10 cellular contexts compared by ENCODE assay signal in genomic region chr6:156691018-156691417, GRCh38.
DNase-seq lines count a peak whose midpoint lies in the region; ATAC-seq, FAIRE-seq and TF ChIP-seq lines count a peak whose summit lies in the region.
"Had no signal": no experiment of that assay in that cellular context is flagged by ENCODE, and none has a peak within 500 bp of the region (broad histone marks: within the 10 kb centered on the region; RNA-seq: fewer than 3 reads in every experiment).

No MANE protein-coding gene starts in this region.

- peak overlapping the region; percentile 74 for H3K9ac ChIP-seq in GM12878 (ENCODE audit: control insufficient read depth, insufficient read depth, low read length)

- H3K27ac ChIP-seq in GM12878 (ENCODE audit: control insufficient read depth, insufficient read depth): peak overlapping the region; percentile 98
- H3K27ac ChIP-seq in lower lobe of right lung: no peak overlapping the region
- no peak overlapping the region for H3K27ac ChIP-seq in aorta (ENCODE audit: low read depth in 1 of 2, low read length in 2 of 2)
- H3K27ac ChIP-seq: gastroesophageal sphincter had no signal

- CTCF ChIA-PET in GM12878 (lab: Yijun Ruan, JAX): interaction anchor here (0.9 to 4.6 kb wide), 5 partner anchors 29 to 140 kb away, joined by 3 to 18 read pairs (median 8); no protein-coding TSS in a partner anchor
- CTCF ChIA-PET in HEK293T (lab: Yijun Ruan, JAX): no interaction called here

- SMC1A ChIA-PET in GM12878 (lab: Charles Lee; ENCODE audit: uncharacterized antibody, unreplicated experiment): interaction anchor here (1.0 to 4.6 kb wide), 10 partner anchors 8 to 197 kb away, joined by 3 to 52 read pairs (median 7); no protein-coding TSS in a partner anchor

- H3K9me3 ChIP-seq in GM12878 (replicated peaks; ENCODE audit: control insufficient read depth, insufficient read depth, low read length) (peaks cover 1% of the 10 kb centered on the region; the same call in 1 of the 3 replicates), lower lobe of right lung (no peaks in the 10 kb centered on the region), aorta (ENCODE audit: control insufficient read depth, low read length) (no peaks in the 10 kb centered on the region)
- H3K9me3 ChIP-seq: gastroesophageal sphincter had no signal

- peak; percentile 90 for FAIRE-seq in GM12878 (lab: Jason Lieb, UNC)

- RAD21 ChIA-PET in GM12878 (lab: Charles Lee; ENCODE audit: unreplicated experiment): interaction anchor here (0.7 to 5.5 kb wide), 12 partner anchors 9 to 329 kb away, joined by 3 to 72 read pairs (median 7); partner anchors contain the start of gene ARID1B

- TF ChIP-seq EP300 in GM12878 (IDR thresholded peaks at IDR 0.05; ENCODE audit: borderline replicate concordance in 1 of 2, control insufficient read depth in 1 of 2, low read depth in 2 of 2, low read length in 2 of 2): peak; percentile 74 to 83; a peak in 3 of 4 replicates

- peak overlapping the region; percentile 61 for H3K4me2 ChIP-seq in GM12878 (ENCODE audit: control insufficient read depth, insufficient read depth)

- TF ChIP-seq POLR2A in GM12878 (IDR thresholded peaks at IDR 0.05; ENCODE audit: low read depth, low read length): peak; percentile 37; the same call in 1 of the 2 replicates

- H3K4me1 ChIP-seq in GM12878 (ENCODE audit: control insufficient read depth, insufficient read depth, low read length) (peaks cover 66% of the 10 kb centered on the region), lower lobe of right lung (peaks cover 12% of the 10 kb centered on the region), aorta (ENCODE audit: control insufficient read depth in 1 of 2, insufficient read depth in 2 of 2, low read length in 2 of 2) (peaks cover 0 to 1% of the 10 kb centered on the region in 2 donors)

- no TSS peak for BruUV-seq in GM12878 (replicated peaks; lab: Mats Ljungman, UMichigan)

- 10% methylated on average over 4 of the region's 4 CpGs for WGBS in GM12878 (ENCODE audit: insufficient coverage, insufficient replicate concordance, low lambda C conversion rate, missing lambda C conversion rate)
- 93 to 95% methylated on average over 4 of the region's 4 CpGs for WGBS in aorta, 2 donors

- H2AFZ ChIP-seq in GM12878 (ENCODE audit: control insufficient read depth, low read depth, low read length): peak overlapping the region; percentile 13; the same call in 1 of the 2 replicates

- H3K27me3 ChIP-seq in GM12878 (replicated peaks in 1 of 2; ENCODE audit: control insufficient read depth in 2 of 2, insufficient read depth in 2 of 2, low read length in 1 of 2) (no peaks in the 10 kb centered on the region), lower lobe of right lung (ENCODE audit: low read depth) (no peaks in the 10 kb centered on the region), aorta (ENCODE audit: control insufficient read depth in 1 of 2, insufficient read depth in 2 of 2, low read length in 1 of 2) (no peaks in the 10 kb centered on the region)
- H3K27me3 ChIP-seq: gastroesophageal sphincter had no signal

- in situ Hi-C loops in GM12878 (cut with MboI): loop anchor here (5.0 kb wide), 1 partner anchor 76 kb away; no protein-coding TSS in a partner anchor

- TF ChIP-seq CTCF in GM12878 (IDR thresholded peaks at IDR 0.05 in 2 of 3, conservative IDR thresholded peaks at IDR 0.05 in 1 of 3; ENCODE audit: control insufficient read depth in 2 of 3, extremely low read depth in 1 of 3, insufficient read depth in 1 of 3, low read depth in 3 of 3, low read length in 3 of 3) (no peak), lower lobe of right lung (IDR thresholded peaks at IDR 0.05) (no peak)

- H3K36me3 ChIP-seq in GM12878 (ENCODE audit: control insufficient read depth in 2 of 2, insufficient read depth in 2 of 2, low read length in 1 of 2): no peaks in the 10 kb centered on the region
- no peaks in the 10 kb centered on the region for H3K36me3 ChIP-seq in lower lobe of right lung
- no peaks in the 10 kb centered on the region for H3K36me3 ChIP-seq in aorta (ENCODE audit: control insufficient read depth in 1 of 2, insufficient read depth in 2 of 2, low read length in 1 of 2)
- H3K36me3 ChIP-seq: gastroesophageal sphincter had no signal

- H3K79me2 ChIP-seq in GM12878 (ENCODE audit: control insufficient read depth, insufficient read depth, low read length): peaks cover 18% of the 10 kb centered on the region

- ATAC-seq in GM18870 (IDR thresholded peaks at IDR 0.05; ENCODE audit: unreplicated experiment) (peak; percentile 68), GM21515 (IDR thresholded peaks at IDR 0.05; ENCODE audit: unreplicated experiment) (peak; percentile 53), HG03097 (IDR thresholded peaks at IDR 0.05; ENCODE audit: low FRiP score, unreplicated experiment) (peak; percentile 35), GM12878 (peak; percentile 71), lower lobe of right lung (no peak), aorta (ENCODE audit: low FRiP score) (no peak)
- ATAC-seq: gastroesophageal sphincter had no signal

- POLR2A ChIA-PET in GM12878 (lab: Charles Lee) (interaction anchor here (0.5 to 3.1 kb wide), 10 partner anchors 30 to 242 kb away, joined by 3 to 29 read pairs (median 4); partner anchors contain the start of gene ARID1B), HEK293T (lab: Yijun Ruan, JAX) (no interaction called here)

- H3K4me3 ChIP-seq in GM12878 (0 out of 2 replicates have a peak overlapping the region, but pooled peaks have one; percentile 8), lower lobe of right lung (no peak overlapping the region), aorta (ENCODE audit: low read length in 2 of 2) (no peak overlapping the region)
- H3K4me3 ChIP-seq: gastroesophageal sphincter, lung had no signal

- intact Hi-C loops in GM12878 (cut with micrococcal nuclease; ENCODE audit: unreplicated experiment) (loop anchor here (5.0 to 10.0 kb wide), 4 partner anchors 284 to 1376 kb away; partner anchors contain the start of gene TFB1M), lower lobe of right lung (cut with DNase I) (no loop called here), aorta (cut with DNase I) (no loop called here)

- peak; percentile 39; the same call in 1 of the 2 replicates for TF ChIP-seq RAD21 in GM12878 (IDR thresholded peaks at IDR 0.05; ENCODE audit: insufficient read depth, low read depth, low read length)

- no peaks in the 10 kb centered on the region for H4K20me1 ChIP-seq in GM12878 (ENCODE audit: control insufficient read depth, insufficient read depth)

- peak; percentile 87 for DNase-seq in GM12878 (ENCODE audit: low read depth, low spot score)
- no peak for DNase-seq in lower lobe of right lung
- DNase-seq in aorta: no peak
- DNase-seq in HEK293T (ENCODE audit: extremely low spot score): no peak
- DNase-seq: GOT3 had no signal

TF ChIP-seq in GM12878, 131 proteins besides CTCF, POLR2A, EP300 and RAD21 (continues in another document):
- TF ChIP-seq BCL11A (IDR thresholded peaks at IDR 0.05; ENCODE audit: low read depth, low read length) (peak; percentile 93), CREM (IDR thresholded peaks at IDR 0.05; ENCODE audit: low read depth) (peak; percentile 81; the same call in 1 of the 2 replicates), ZNF217 (IDR thresholded peaks at IDR 0.05) (peak; percentile 80), BCL3 (IDR thresholded peaks at IDR 0.05; ENCODE audit: borderline replicate concordance, insufficient read depth, low read depth, low read length, poor library complexity, severe bottlenecking) (peak; percentile 97), ZBED1 (IDR thresholded peaks at IDR 0.05; ENCODE audit: borderline replicate concordance) (peak; percentile 89; the same call in 1 of the 2 replicates)

TF ChIP-seq in HEK293T, 16 proteins besides CTCF, POLR2A, EP300 and RAD21:
- TF ChIP-seq ZNF384 (IDR thresholded peaks at IDR 0.05) (no peak), CTBP1 (IDR thresholded peaks at IDR 0.05; ENCODE audit: borderline replicate concordance) (no peak), BHLHE40 (IDR thresholded peaks at IDR 0.05; ENCODE audit: borderline replicate concordance) (no peak), FOXM1 (IDR thresholded peaks at IDR 0.05; ENCODE audit: borderline replicate concordance) (no peak), L3MBTL2 (conservative IDR thresholded peaks at IDR 0.05) (no peak), FOXA1 (IDR thresholded peaks at IDR 0.05) (no peak)

Comparison
In these comparisons a context has a peak if more than half of its experiments do, and no peak if none do; other contexts are left out.
1. ATAC-seq: peak in GM18870 (single experiment), GM21515 (single experiment), HG03097 (single experiment) and GM12878 (single experiment); none in lower lobe of right lung (0 of 2) and aorta (single experiment).